ENCODE assay signal across 16 cellular contexts in genomic region chr2:234677758-234678538, GRCh38.
DNase-seq lines count a peak whose midpoint lies in the region; ATAC-seq and TF ChIP-seq lines count a peak whose summit lies in the region.
"Had no signal": no experiment of that assay in that cellular context is flagged by ENCODE, and none has a peak within 500 bp of the region (broad histone marks: within the 10 kb centered on the region; RNA-seq: fewer than 3 reads in every experiment).

No MANE protein-coding gene starts in this region.

- 71 to 74% methylated on average over 5 to 6 of the region's 6 CpGs for WGBS in transverse colon (ENCODE audit: low coverage in 1 of 2), 2 donors

- H3K4me3 Mint-ChIP-seq in HFFc6: peak overlapping the region; percentile 38; the same call in 1 of the 2 replicates
- H3K4me3 Mint-ChIP-seq in WTC11: no peak overlapping the region
- H3K4me3 Mint-ChIP-seq: activated naive CD8-positive, alpha-beta T cell treated with anti-CD3 and anti-CD28 coated beads, Interleukin-2, amount 50 U/mL, for 24 hours; dendritic cell treated with granulocyte-macrophage colony-stimulating factor and Interleukin-4, amounts not matched to agents 40 ng/mL and 50 ng/mL, for 4 days; naive thymus-derived CD8-positive, alpha-beta T cell; stimulated activated naive CD8-positive, alpha-beta T cell treated with anti-CD3 and anti-CD28 coated beads, Interleukin-15, Interleukin-2, amounts not matched to agents 100 ng/mL and 50 ng/mL, for 24 hours had no signal

- TF ChIP-seq EP300 in transverse colon (IDR thresholded peaks at IDR 0.05; ENCODE audit: low read depth): no peak

- H3K27me3 Mint-ChIP-seq in HFFc6 (ENCODE audit: insufficient read depth) (no peaks in the 10 kb centered on the region), WTC11 (ENCODE audit: low read depth) (peaks cover 16% of the 10 kb centered on the region)
- H3K27me3 Mint-ChIP-seq: dendritic cell treated with granulocyte-macrophage colony-stimulating factor and Interleukin-4, amounts not matched to agents 40 ng/mL and 50 ng/mL, for 4 days; stimulated activated naive CD8-positive, alpha-beta T cell treated with anti-CD3 and anti-CD28 coated beads, Interleukin-15, Interleukin-2, amounts not matched to agents 100 ng/mL and 50 ng/mL, for 24 hours had no signal

- H3K27ac ChIP-seq in AG04450 (ENCODE audit: low read depth, low read length) (peak overlapping the region; percentile 34), transverse colon (no peak overlapping the region)
- H3K27ac ChIP-seq: BLaER1 treated with 17β-estradiol and CSF1 and Interleukin-3, amounts not matched to agents 10 nM and 100 nM; right lobe of liver had no signal

- peaks cover 9% of the 10 kb centered on the region for H3K36me3 Mint-ChIP-seq in HFFc6 (ENCODE audit: low read depth)
- peaks cover 23% of the 10 kb centered on the region for H3K36me3 Mint-ChIP-seq in WTC11
- H3K36me3 Mint-ChIP-seq: naive thymus-derived CD8-positive, alpha-beta T cell had no signal

- POLR2A ChIA-PET in AG04450 (lab: Yijun Ruan, JAX): interaction anchor here (1.1 to 2.7 kb wide), 4 partner anchors 45 to 202 kb away, joined by 3 to 8 read pairs (median 4); no protein-coding TSS in a partner anchor
- POLR2A ChIA-PET in WTC11 (lab: Charles Lee): no interaction called here

- DNase-seq in AG04450 (ENCODE audit: low read depth, low spot score) (no peak), HFFc6 (peak; percentile 54), WTC11 (ENCODE audit: low spot score) (no peak), glomerular visceral epithelial cell (ENCODE audit: extremely low spot score) (peak; percentile 67), ACHN (no peak), transverse colon (no peak), NCI-H1092 treated with DMSO at 0.1 percent for 48 hours (lab: John Stamatoyannopoulos, UW) (no peak)
- DNase-seq: activated CD4-positive, CD25-positive, alpha-beta regulatory T cell; activated naive CD8-positive, alpha-beta T cell treated with anti-CD3 and anti-CD28 coated beads, Interleukin-2, amount 50 U/mL, for 24 hours; activated T-cell treated with anti-CD3 and anti-CD28 coated beads for 4 hours; naive thymus-derived CD8-positive, alpha-beta T cell; right lobe of liver had no signal

- H3K9me3 Mint-ChIP-seq in HFFc6 (no peaks in the 10 kb centered on the region), WTC11 (peaks cover 36% of the 10 kb centered on the region)
- H3K9me3 Mint-ChIP-seq: activated naive CD8-positive, alpha-beta T cell treated with anti-CD3 and anti-CD28 coated beads, Interleukin-2, amount 50 U/mL, for 24 hours; dendritic cell treated with granulocyte-macrophage colony-stimulating factor and Interleukin-4, amounts not matched to agents 40 ng/mL and 50 ng/mL, for 4 days; stimulated activated naive CD8-positive, alpha-beta T cell treated with anti-CD3 and anti-CD28 coated beads, Interleukin-15, Interleukin-2, amounts not matched to agents 100 ng/mL and 50 ng/mL, for 24 hours had no signal

- TF ChIP-seq CTCF in AG04450 (IDR thresholded peaks at IDR 0.05; ENCODE audit: low read depth, low read length) (no peak), HFFc6 (IDR thresholded peaks at IDR 0.05) (no peak), WTC11 (IDR thresholded peaks at IDR 0.05) (no peak), transverse colon (IDR thresholded peaks at IDR 0.05) (no peak)

- H3K36me3 ChIP-seq in transverse colon: no peaks in the 10 kb centered on the region
- H3K36me3 ChIP-seq: BLaER1 treated with 17β-estradiol and CSF1 and Interleukin-3, amounts not matched to agents 10 nM and 100 nM; right lobe of liver had no signal

- no peaks in the 10 kb centered on the region for H3K4me1 ChIP-seq in transverse colon

- no peak for TF ChIP-seq POLR2A in transverse colon (IDR thresholded peaks at IDR 0.05)

- H3K4me3 ChIP-seq in AG04450 (ENCODE audit: low read depth, low read length) (no peak overlapping the region), transverse colon (no peak overlapping the region)
- H3K4me3 ChIP-seq: BLaER1 treated with 17β-estradiol and CSF1 and Interleukin-3, amounts not matched to agents 10 nM and 100 nM; right lobe of liver had no signal

- H3K27me3 ChIP-seq in AG04450 (ENCODE audit: control insufficient read depth, insufficient read depth, low read length) (no peaks in the 10 kb centered on the region), transverse colon (no peaks in the 10 kb centered on the region)
- H3K27me3 ChIP-seq: BLaER1 treated with 17β-estradiol and CSF1 and Interleukin-3, amounts not matched to agents 10 nM and 100 nM; right lobe of liver had no signal

- peaks cover 42% of the 10 kb centered on the region for H3K4me1 Mint-ChIP-seq in HFFc6 (ENCODE audit: low read depth)
- peaks cover 46% of the 10 kb centered on the region for H3K4me1 Mint-ChIP-seq in WTC11
- H3K4me1 Mint-ChIP-seq: activated naive CD8-positive, alpha-beta T cell treated with anti-CD3 and anti-CD28 coated beads, Interleukin-2, amount 50 U/mL, for 24 hours had no signal

- ATAC-seq in WTC11 (no peak), HG03442 (IDR thresholded peaks at IDR 0.05; ENCODE audit: unreplicated experiment) (no peak)
- ATAC-seq: activated naive CD8-positive, alpha-beta T cell treated with anti-CD3 and anti-CD28 coated beads, Interleukin-2, amount 50 U/mL, for 24 hours; naive thymus-derived CD8-positive, alpha-beta T cell had no signal

- CTCF ChIA-PET in AG04450 (lab: Charles Lee): no interaction called here
- CTCF ChIA-PET in WTC11 (lab: Charles Lee): interaction anchor here (1.0 to 1.9 kb wide), 2 partner anchors 8 kb away, joined by 6 to 9 read pairs; no protein-coding TSS in a partner anchor

- H3K27ac Mint-ChIP-seq in HFFc6 (peak overlapping the region; percentile 71), WTC11 (no peak overlapping the region)
- H3K27ac Mint-ChIP-seq: activated naive CD8-positive, alpha-beta T cell treated with anti-CD3 and anti-CD28 coated beads, Interleukin-2, amount 50 U/mL, for 24 hours; dendritic cell treated with granulocyte-macrophage colony-stimulating factor and Interleukin-4, amounts not matched to agents 40 ng/mL and 50 ng/mL, for 4 days; naive thymus-derived CD8-positive, alpha-beta T cell; stimulated activated naive CD8-positive, alpha-beta T cell treated with anti-CD3 and anti-CD28 coated beads, Interleukin-15, Interleukin-2, amounts not matched to agents 100 ng/mL and 50 ng/mL, for 24 hours had no signal

- in situ Hi-C loops in ACHN (cut with HindIII; ENCODE audit: low pct_ligation_motif_present, low pct_unique_long_range_greater_than_20kb, low sequenced_read_pairs) (no loop called here), transverse colon (cut with MboI; ENCODE audit: low pct_ligation_motif_present in 1 of 4, low pct_unique_long_range_greater_than_20kb in 1 of 4, low sequenced_read_pairs in 3 of 4) (no loop called here)

- intact Hi-C loops in transverse colon (cut with DNase I; ENCODE audit: low total_unique reads): no loop called here

- H3K9me3 ChIP-seq in AG04450 (ENCODE audit: control insufficient read depth, insufficient read depth, low read length) (peaks cover 1% of the 10 kb centered on the region; the same call in 1 of the 2 replicates), transverse colon (no peaks in the 10 kb centered on the region)
- H3K9me3 ChIP-seq: BLaER1 treated with 17β-estradiol and CSF1 and Interleukin-3, amounts not matched to agents 10 nM and 100 nM; right lobe of liver had no signal

TF ChIP-seq in WTC11, 78 proteins besides CTCF, POLR2A, EP300 and RAD21:
- TF ChIP-seq E2F1 (CRISPR knock-in tag; IDR thresholded peaks at IDR 0.05): no peak
- no peak for TF ChIP-seq ZNF317 (CRISPR knock-in tag; IDR thresholded peaks at IDR 0.05; ENCODE audit: borderline replicate concordance, low read depth)
- TF ChIP-seq ZNF121 (CRISPR knock-in tag; IDR thresholded peaks at IDR 0.05): peak; percentile 49; the same call in 1 of the 2 replicates

Comparison
In these comparisons a context has a peak if more than half of its experiments do, and no peak if none do; other contexts are left out.
1. DNase-seq: peak in HFFc6 (single experiment) and glomerular visceral epithelial cell (single experiment); none in AG04450 (single experiment), WTC11 (single experiment), ACHN (single experiment), transverse colon (single experiment) and NCI-H1092 treated with DMSO at 0.1 percent for 48 hours (single experiment).